ENCODE assay signal across 11 cellular contexts in the genomic region with DNA sequence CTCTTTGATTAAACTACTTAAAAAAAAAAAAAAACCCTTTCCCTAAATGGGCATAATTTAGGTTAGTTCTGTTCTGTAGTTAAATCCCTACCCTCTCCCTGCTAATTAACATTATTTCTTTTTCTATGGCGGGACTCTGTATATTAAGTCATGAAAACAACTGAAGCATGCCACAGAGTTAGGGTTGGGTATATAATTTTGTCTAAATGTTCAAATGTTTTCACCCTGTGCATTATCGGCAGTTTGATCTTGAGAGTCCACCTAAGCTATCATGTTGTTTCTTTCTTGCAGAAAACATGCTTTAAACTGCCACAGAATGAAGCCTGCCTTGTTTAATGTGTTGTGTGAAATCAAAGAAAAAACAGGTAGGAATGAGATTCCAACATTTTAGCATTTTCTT. TPM values are rescaled to one million over a fixed set of nuclear protein-coding genes. Genes with fewer than 3 reads are reported as not detected.
DNase-seq lines count a peak whose midpoint lies in the region; ATAC-seq and TF ChIP-seq lines count a peak whose summit lies in the region.
"Had no signal": no experiment of that assay in that cellular context is flagged by ENCODE, and none has a peak within 500 bp of the region (broad histone marks: within the 10 kb centered on the region; RNA-seq: fewer than 3 reads in every experiment).

No MANE protein-coding gene starts in this region.

- ATAC-seq in GM23338 (no peak), body of pancreas (no peak), HG03095 (IDR thresholded peaks at IDR 0.05; ENCODE audit: unreplicated experiment) (no peak)
- ATAC-seq in naive thymus-derived CD4-positive, alpha-beta T cell, result no peak
- ATAC-seq: PC-3 had no signal

- H3K36me3 ChIP-seq in GM23338 (ENCODE audit: insufficient read depth), result no peaks in the 10 kb centered on the region
- H3K36me3 ChIP-seq in body of pancreas (replicated peaks in 1 of 2; ENCODE audit: insufficient read depth in 1 of 2, low read depth in 2 of 2), result no peaks in the 10 kb centered on the region
- H3K36me3 ChIP-seq in iPS-18a (ENCODE audit: control insufficient read depth, low read depth, low read length), result peaks cover 13% of the 10 kb centered on the region
- no peaks in the 10 kb centered on the region for H3K36me3 ChIP-seq in sigmoid colon
- H3K36me3 ChIP-seq in naive thymus-derived CD4-positive, alpha-beta T cell (ENCODE audit: control insufficient read depth in 2 of 3, insufficient read depth in 3 of 3, low read length in 3 of 3), result no peaks in the 10 kb centered on the region
- H3K36me3 ChIP-seq: MG63 had no signal

- intact Hi-C loops in body of pancreas (cut with DNase I) (no loop called here), sigmoid colon (cut with DNase I) (loop anchor here (5.0 to 10.0 kb wide), 6 partner anchors 74 to 1028 kb away; no protein-coding TSS in a partner anchor)
- intact Hi-C loops in naive thymus-derived CD4-positive, alpha-beta T cell (cut with micrococcal nuclease), result no loop called here

- peaks cover 4% of the 10 kb centered on the region; the same call in 1 of the 2 replicates for H3F3A ChIP-seq in GM23338 (replicated peaks; ENCODE audit: low read depth)

- H3K9ac ChIP-seq in iPS-18a (ENCODE audit: low read length), result peak overlapping the region; percentile 60

- H3K27me3 Mint-ChIP-seq in GM23338 (ENCODE audit: insufficient read depth, low read depth, poor library complexity), result peaks cover 1% of the 10 kb centered on the region
- peaks cover 16 to 36% (median 25%) of the 10 kb centered on the region in 5 donors for H3K27me3 Mint-ChIP-seq in naive thymus-derived CD4-positive, alpha-beta T cell

- POLR2A ChIA-PET in naive thymus-derived CD4-positive, alpha-beta T cell (lab: Charles Lee), result no interaction called here

- TF ChIP-seq POLR2A in body of pancreas (IDR thresholded peaks at IDR 0.05) (no peak), sigmoid colon (IDR thresholded peaks at IDR 0.05) (no peak)

- H2AFZ ChIP-seq in GM23338, result no peak overlapping the region

- peaks cover 7% of the 10 kb centered on the region for H4K20me1 ChIP-seq in GM23338 (replicated peaks; ENCODE audit: insufficient read depth)

- H3K4me3 Mint-ChIP-seq in GM23338, result peak overlapping the region; percentile 99
- H3K4me3 Mint-ChIP-seq in naive thymus-derived CD4-positive, alpha-beta T cell, result no peak overlapping the region

- CTCF ChIA-PET in naive thymus-derived CD4-positive, alpha-beta T cell (lab: Charles Lee), result no interaction called here

- H3K27ac Mint-ChIP-seq in GM23338, result 0 out of 2 replicates have a peak overlapping the region, but pooled peaks have one; percentile 47
- no peak overlapping the region for H3K27ac Mint-ChIP-seq in naive thymus-derived CD4-positive, alpha-beta T cell

- H3K9me3 ChIP-seq in body of pancreas (no peaks in the 10 kb centered on the region), iPS-18a (ENCODE audit: control insufficient read depth, low read depth, low read length) (no peaks in the 10 kb centered on the region), sigmoid colon (no peaks in the 10 kb centered on the region)
- no peaks in the 10 kb centered on the region for H3K9me3 ChIP-seq in naive thymus-derived CD4-positive, alpha-beta T cell (ENCODE audit: control insufficient read depth in 2 of 3, low read length in 3 of 3)
- H3K9me3 ChIP-seq: MG63 had no signal

- H3K27ac ChIP-seq in GM23338 (ENCODE audit: low read depth) (no peak overlapping the region), body of pancreas (peak overlapping the region; percentile 14 to 84 (median 36)), iPS-18a (ENCODE audit: low read length) (no peak overlapping the region), sigmoid colon (peak overlapping the region; percentile 82 to 94 (median 88))
- H3K27ac ChIP-seq in naive thymus-derived CD4-positive, alpha-beta T cell (ENCODE audit: low read depth, low read length), result no peak overlapping the region

- H3K36me3 Mint-ChIP-seq in GM23338 (ENCODE audit: low read depth), result peaks cover 26% of the 10 kb centered on the region
- no peaks in the 10 kb centered on the region for H3K36me3 Mint-ChIP-seq in naive thymus-derived CD4-positive, alpha-beta T cell

- TF ChIP-seq EP300 in sigmoid colon (IDR thresholded peaks at IDR 0.05), result no peak

- no peaks in the 10 kb centered on the region for H3K9me2 ChIP-seq in GM23338 (ENCODE audit: insufficient read depth)

- WGBS in body of pancreas, 2 donors, result 9 to 18% methylated on average over 2 of the region's 2 CpGs
- WGBS in sigmoid colon, 2 donors, result 16 to 54% methylated on average over 2 of the region's 2 CpGs

- DNase-seq in GM23338 (ENCODE audit: low spot score), result no peak
- DNase-seq in body of pancreas, result no peak
- DNase-seq in sigmoid colon, result no peak
- no peak for DNase-seq in activated T-cell treated with anti-CD3 and anti-CD28 coated beads, Interleukin-2, amount 50 U/mL, for 1 hour
- no peak for DNase-seq in naive thymus-derived CD4-positive, alpha-beta T cell
- no peak for DNase-seq in stimulated activated CD8-positive, alpha-beta memory T cell treated with anti-CD3 and anti-CD28 coated beads, Interleukin-4, amount 100 ng/mL, for 48 hours
- DNase-seq: amniotic stem cell, MG63, PC-3 had no signal

- H3K79me2 ChIP-seq in GM23338 (replicated peaks; ENCODE audit: insufficient read depth), result peaks cover 82% of the 10 kb centered on the region

- H3K4me2 ChIP-seq in GM23338, result peak overlapping the region; percentile 80

- H3K4me1 Mint-ChIP-seq in GM23338, result peaks cover 59% of the 10 kb centered on the region
- H3K4me1 Mint-ChIP-seq in naive thymus-derived CD4-positive, alpha-beta T cell, result peaks cover 0 to 25% (median 19%) of the 10 kb centered on the region in 7 donors

- H3K4me1 ChIP-seq in GM23338 (ENCODE audit: insufficient read depth), result peaks cover 60% of the 10 kb centered on the region
- peaks cover 33% of the 10 kb centered on the region for H3K4me1 ChIP-seq in body of pancreas
- H3K4me1 ChIP-seq in iPS-18a (ENCODE audit: control insufficient read depth, low read depth, low read length), result peaks cover 56% of the 10 kb centered on the region
- H3K4me1 ChIP-seq in sigmoid colon, result peaks cover 0 to 34% (median 18%) of the 10 kb centered on the region in 4 donors
- H3K4me1 ChIP-seq in naive thymus-derived CD4-positive, alpha-beta T cell (ENCODE audit: control insufficient read depth in 2 of 2, insufficient read depth in 2 of 2, low read length in 2 of 2), result no peaks in the 10 kb centered on the region

- TF ChIP-seq CTCF in GM23338 (conservative IDR thresholded peaks at IDR 0.05; ENCODE audit: low read depth in 2 of 2) (no peak), body of pancreas (IDR thresholded peaks at IDR 0.05) (peak in 1 of 7 experiments; percentile 2), sigmoid colon (IDR thresholded peaks at IDR 0.05) (no peak)

- H3K4me3 ChIP-seq in GM23338 (peak overlapping the region; percentile 81), body of pancreas (peak overlapping the region in 1 of 2 donors; percentile 10), iPS-18a (ENCODE audit: low read length) (peak overlapping the region; percentile 67), sigmoid colon (peak overlapping the region; percentile 67 to 90 (median 84))
- H3K4me3 ChIP-seq in naive thymus-derived CD4-positive, alpha-beta T cell (ENCODE audit: low read length), result no peak overlapping the region
- H3K4me3 ChIP-seq: MG63 had no signal

- no peaks in the 10 kb centered on the region; the same call in 2 of the 3 replicates for H3K9me3 Mint-ChIP-seq in GM23338
- H3K9me3 Mint-ChIP-seq in naive thymus-derived CD4-positive, alpha-beta T cell, result peaks cover 0 to 5% (median 0%) of the 10 kb centered on the region in 11 donors

- H3K27me3 ChIP-seq in GM23338 (ENCODE audit: insufficient read depth) (no peaks in the 10 kb centered on the region), body of pancreas (no peaks in the 10 kb centered on the region), iPS-18a (ENCODE audit: control insufficient read depth, insufficient read depth, low read length) (no peaks in the 10 kb centered on the region), sigmoid colon (no peaks in the 10 kb centered on the region)
- no peaks in the 10 kb centered on the region for H3K27me3 ChIP-seq in naive thymus-derived CD4-positive, alpha-beta T cell (ENCODE audit: control insufficient read depth in 2 of 2, insufficient read depth in 2 of 2, low read length in 2 of 2)

RNA-seq across cellular contexts. Expression of a gene that starts 4.0 kb away (rescaled TPM):
- total RNA-seq in GM23338 (2014; rRNA removed; shearing (Covaris generic)), result 84.2 and 104 TPM in 2 replicates
- polyA plus RNA-seq in GM23338 (2016; fragmentation: Nextera tagmentation; extraction: Ambion mirVana) (39.3 and 40.0 TPM in 2 replicates), sigmoid colon (10 to 100 TPM in 2 of 3 donors, 1 to 10 TPM in 1; 6.7 to 18.0 (median 11.4) TPM)
- total RNA-seq in body of pancreas (100 to 1,000 TPM in 1 of 2 donors, 10 to 100 TPM in 1; 83.1 to 111 TPM), sigmoid colon (100 to 1,000 TPM; 118 to 168 (median 161) TPM)
- 1 to 10 TPM in 4 of 5 experiments, under 1 TPM in 1; 0.02 to 2.9 (median 2.1) TPM for total RNA-seq in naive thymus-derived CD4-positive, alpha-beta T cell
- polyA plus RNA-seq in naive thymus-derived CD4-positive, alpha-beta T cell, result under 1 TPM in 1 of 2 donors, not detected in 1; 0.70 TPM

Comparison
In these comparisons a context has a peak if more than half of its experiments do, and no peak if none do; other contexts are left out.
1. H3K27ac ChIP-seq: peak in body of pancreas (4 of 4) and sigmoid colon (4 of 4); none in GM23338 (single experiment), iPS-18a (single experiment) and naive thymus-derived CD4-positive, alpha-beta T cell (single experiment).
2. RNA of a gene that starts 4.0 kb away (total RNA-seq): 118 to 168 TPM in sigmoid colon, 83.1 to 111 TPM in body of pancreas and 84.2 to 104 TPM in GM23338; 0.02 to 2.9 TPM in naive thymus-derived CD4-positive, alpha-beta T cell; every median in the first group is over 10 times any median in the second.